In genomic region chr1:201648911-201649775, GRCh38 we compare ENCODE assay signal across 8 cellular contexts.
DNase-seq lines count a peak whose midpoint lies in the region; TF ChIP-seq lines count a peak whose summit lies in the region.

No MANE protein-coding gene starts in this region.

- H4K12ac ChIP-seq in trophoblast cell (ENCODE audit: low read depth, low read length): no peak overlapping the region

- 11 to 16% methylated on average over 3 to 11 of the region's 52 CpGs for WGBS in esophagus squamous epithelium, 2 donors
- no CpG with 5 or more reads among the region's 52 CpGs for WGBS in trophoblast cell (ENCODE audit: extremely low coverage, insufficient coverage, insufficient read length)

- peak overlapping the region; percentile 7 for H2BK120ac ChIP-seq in trophoblast cell (ENCODE audit: insufficient read depth, low read length, poor library complexity)

- peak overlapping the region; percentile 58 to 69 (median 58) for H3K4me3 ChIP-seq in esophagus squamous epithelium
- no peak overlapping the region for H3K4me3 ChIP-seq in trophoblast cell (ENCODE audit: low read depth, low read length)

- peaks cover 27 to 53% (median 27%) of the 10 kb centered on the region in 3 donors for H3K4me1 ChIP-seq in esophagus squamous epithelium
- H3K4me1 ChIP-seq in trophoblast cell (ENCODE audit: control insufficient read depth in 1 of 2, insufficient read depth in 2 of 2, low read length in 2 of 2): peaks cover 21 to 23% of the 10 kb centered on the region in 2 experiments

- H3K27me3 ChIP-seq in esophagus squamous epithelium: peaks cover 0 to 44% (median 0%) of the 10 kb centered on the region in 4 donors
- peaks cover 7% of the 10 kb centered on the region for H3K27me3 ChIP-seq in trophoblast cell (ENCODE audit: insufficient read depth, low read length)

- H3K9me3 ChIP-seq in esophagus squamous epithelium: no peaks in the 10 kb centered on the region
- peaks cover 2% of the 10 kb centered on the region for H3K9me3 ChIP-seq in trophoblast cell (ENCODE audit: insufficient read depth, low read depth, low read length)

- no peak overlapping the region for H4K91ac ChIP-seq in trophoblast cell (ENCODE audit: low read depth, low read length)

- DNase-seq in D341Med (ENCODE audit: low spot score): peak; percentile 58
- DNase-seq in NCI-H510A treated with DMSO at 0.1 percent for 48 hours (lab: John Stamatoyannopoulos, UW): peak; percentile 44
- no peak for DNase-seq in esophagus squamous epithelium (lab: John Stamatoyannopoulos, UW)
- DNase-seq in trophoblast cell: no peak
- DNase-seq in NCI-H524 treated with DMSO at 0.1 percent for 48 hours (lab: John Stamatoyannopoulos, UW): no peak
- DNase-seq in HK-2 (ENCODE audit: unreplicated experiment): no peak
- no peak for DNase-seq in GOT3 (lab: John Stamatoyannopoulos, UW)
- DNase-seq in activated T-cell treated with anti-CD3 and anti-CD28 coated beads, Interleukin-2, amount 50 U/mL, for 48 hours: no peak

- H3K36me3 ChIP-seq in esophagus squamous epithelium (no peaks in the 10 kb centered on the region), trophoblast cell (ENCODE audit: control insufficient read depth in 1 of 2, insufficient read depth in 2 of 2, low read length in 2 of 2) (peaks cover 9 to 13% of the 10 kb centered on the region in 2 experiments)

- H2AK5ac ChIP-seq in trophoblast cell (ENCODE audit: low read length): no peak overlapping the region

- peaks cover 2% of the 10 kb centered on the region for H3K79me2 ChIP-seq in trophoblast cell (ENCODE audit: control insufficient read depth, insufficient read depth, low read length, poor library complexity)

- H3K18ac ChIP-seq in trophoblast cell (ENCODE audit: low read length): no peak overlapping the region

- no peak overlapping the region for H4K8ac ChIP-seq in trophoblast cell (ENCODE audit: low read depth, low read length)

- TF ChIP-seq POLR2A in esophagus squamous epithelium (IDR thresholded peaks at IDR 0.05): peak in 1 of 4 donors; percentile 5

- peaks cover 2% of the 10 kb centered on the region for H3K79me1 ChIP-seq in trophoblast cell (ENCODE audit: low read length)

- no peak for TF ChIP-seq CTCF in esophagus squamous epithelium (IDR thresholded peaks at IDR 0.05)

- intact Hi-C loops in esophagus squamous epithelium (cut with DNase I): no loop called here

- no peak overlapping the region for H2BK5ac ChIP-seq in trophoblast cell (ENCODE audit: low read depth, low read length, poor library complexity)

- H3K14ac ChIP-seq in trophoblast cell (ENCODE audit: low read length): no peak overlapping the region

- H2BK12ac ChIP-seq in trophoblast cell (ENCODE audit: low read length): no peak overlapping the region

- H3K9ac ChIP-seq in trophoblast cell (ENCODE audit: low read length): no peak overlapping the region

- peak overlapping the region; percentile 88 for H3K4me2 ChIP-seq in trophoblast cell (ENCODE audit: low read length)

- H3K23ac ChIP-seq in trophoblast cell (ENCODE audit: low read length): no peak overlapping the region

- H3K27ac ChIP-seq in esophagus squamous epithelium: peak overlapping the region; percentile 67 to 88 (median 83)
- H3K27ac ChIP-seq in trophoblast cell (ENCODE audit: low read depth, low read length): no peak overlapping the region

- no peak overlapping the region for H3K4ac ChIP-seq in trophoblast cell (ENCODE audit: low read depth, low read length)

- H2AFZ ChIP-seq in trophoblast cell (ENCODE audit: insufficient read depth, low read length, poor library complexity): peak overlapping the region; percentile 37

Comparison
In these comparisons a context has a peak if more than half of its experiments do, and no peak if none do; other contexts are left out.
1. DNase-seq: peak in D341Med (single experiment) and NCI-H510A treated with DMSO at 0.1 percent for 48 hours (single experiment); none in esophagus squamous epithelium (single experiment), trophoblast cell (0 of 2), NCI-H524 treated with DMSO at 0.1 percent for 48 hours (single experiment), HK-2 (single experiment), GOT3 (single experiment) and activated T-cell treated with anti-CD3 and anti-CD28 coated beads, Interleukin-2, amount 50 U/mL, for 48 hours (0 of 2).